Comparison of ENCODE assay signal across 1 cellular context in the genomic region with DNA sequence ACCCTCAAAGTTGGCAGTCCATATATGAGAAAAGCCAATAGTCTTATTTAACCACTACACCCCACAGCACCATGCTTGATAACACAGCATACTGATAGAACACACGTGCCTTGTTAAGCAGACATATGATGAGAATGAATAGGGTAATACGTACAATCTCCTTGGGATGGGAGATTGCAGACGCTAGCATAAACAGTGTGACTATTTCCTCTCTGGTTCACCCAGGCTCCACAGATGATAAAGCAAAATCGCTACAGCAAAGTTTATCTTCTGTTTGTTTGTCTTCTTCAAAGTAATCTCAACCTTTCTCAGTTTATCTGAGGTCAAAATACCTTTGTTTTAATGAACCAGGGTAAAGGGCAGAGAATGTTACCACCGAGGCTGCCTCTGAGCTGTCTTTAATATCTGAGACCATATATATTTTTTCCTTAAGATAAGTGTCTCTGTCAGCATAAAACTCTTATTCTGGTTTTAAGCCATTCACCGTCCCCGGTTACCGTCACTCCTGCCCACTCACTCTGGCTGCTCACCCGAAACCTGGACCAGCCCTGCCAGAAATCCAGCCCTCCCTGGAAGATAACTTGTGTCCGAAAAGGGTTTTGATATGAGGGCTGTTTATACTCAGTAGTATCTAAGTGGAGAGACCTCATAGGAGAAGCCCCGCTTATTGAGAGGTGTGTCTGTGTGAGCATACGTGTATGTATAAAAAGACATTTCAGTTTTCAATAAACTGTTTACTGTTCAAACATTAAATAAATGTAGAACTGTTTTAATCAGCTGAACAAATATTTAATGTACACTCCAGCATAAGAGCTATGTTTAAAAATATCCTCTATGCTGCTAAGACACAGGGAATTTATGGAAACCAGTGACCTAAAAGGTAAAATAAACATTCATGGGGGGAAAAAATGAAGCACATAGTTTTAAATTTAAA.
TF ChIP-seq lines count a peak whose summit lies in the region.

No MANE protein-coding gene starts in this region.

TF ChIP-seq in HepG2, 621 proteins besides CTCF, POLR2A, EP300 and RAD21 (continued from another document and continues in another):
- TF ChIP-seq HMG20A (CRISPR knock-in tag; IDR thresholded peaks at IDR 0.05; ENCODE audit: borderline replicate concordance) (peak; percentile 73; the same call in 1 of the 2 replicates), RARA (CRISPR knock-in tag; IDR thresholded peaks at IDR 0.05) (peak; percentile 85), ZNF766 (CRISPR knock-in tag; IDR thresholded peaks at IDR 0.05; ENCODE audit: borderline replicate concordance) (no peak), ZFP82 (CRISPR knock-in tag; IDR thresholded peaks at IDR 0.05; ENCODE audit: borderline replicate concordance) (no peak), ZNF878 (CRISPR knock-in tag; IDR thresholded peaks at IDR 0.05) (no peak), ATF7 (IDR thresholded peaks at IDR 0.05) (no peak), ATF7 (CRISPR knock-in tag; IDR thresholded peaks at IDR 0.05) (no peak), ZNF713 (CRISPR knock-in tag; IDR thresholded peaks at IDR 0.05) (no peak), TCF7 (IDR thresholded peaks at IDR 0.05; ENCODE audit: low read depth) (peak; percentile 68), PCBP1 (IDR thresholded peaks at IDR 0.05; ENCODE audit: borderline replicate concordance, low read depth, low read length) (no peak), XBP1 (CRISPR knock-in tag; IDR thresholded peaks at IDR 0.05) (no peak), FOXC1 (CRISPR knock-in tag; IDR thresholded peaks at IDR 0.05; ENCODE audit: borderline replicate concordance) (no peak), PPARG (CRISPR knock-in tag; conservative IDR thresholded peaks at IDR 0.05) (peak; percentile 99), NCOA2 (CRISPR knock-in tag; IDR thresholded peaks at IDR 0.05) (peak; percentile 85), GTF2F1 (IDR thresholded peaks at IDR 0.05; ENCODE audit: low read length) (no peak), NRL (CRISPR knock-in tag; IDR thresholded peaks at IDR 0.05; ENCODE audit: borderline replicate concordance) (no peak), ETV6 (CRISPR knock-in tag; conservative IDR thresholded peaks at IDR 0.05) (no peak), HOXA3 (CRISPR knock-in tag; IDR thresholded peaks at IDR 0.05) (0 out of 2 replicates have a peak, but pooled peaks have one; percentile 24), SOX6 (IDR thresholded peaks at IDR 0.05) (no peak), SOX6 (CRISPR knock-in tag; IDR thresholded peaks at IDR 0.05) (peak; percentile 87)
- TF ChIP-seq, protein P1, sequence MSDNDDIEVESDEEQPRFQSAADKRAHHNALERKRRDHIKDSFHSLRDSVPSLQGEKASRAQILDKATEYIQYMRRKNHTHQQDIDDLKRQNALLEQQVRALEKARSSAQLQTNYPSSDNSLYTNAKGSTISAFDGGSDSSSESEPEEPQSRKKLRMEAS (IDR thresholded peaks at IDR 0.05): no peak
- TF ChIP-seq, protein P2, sequence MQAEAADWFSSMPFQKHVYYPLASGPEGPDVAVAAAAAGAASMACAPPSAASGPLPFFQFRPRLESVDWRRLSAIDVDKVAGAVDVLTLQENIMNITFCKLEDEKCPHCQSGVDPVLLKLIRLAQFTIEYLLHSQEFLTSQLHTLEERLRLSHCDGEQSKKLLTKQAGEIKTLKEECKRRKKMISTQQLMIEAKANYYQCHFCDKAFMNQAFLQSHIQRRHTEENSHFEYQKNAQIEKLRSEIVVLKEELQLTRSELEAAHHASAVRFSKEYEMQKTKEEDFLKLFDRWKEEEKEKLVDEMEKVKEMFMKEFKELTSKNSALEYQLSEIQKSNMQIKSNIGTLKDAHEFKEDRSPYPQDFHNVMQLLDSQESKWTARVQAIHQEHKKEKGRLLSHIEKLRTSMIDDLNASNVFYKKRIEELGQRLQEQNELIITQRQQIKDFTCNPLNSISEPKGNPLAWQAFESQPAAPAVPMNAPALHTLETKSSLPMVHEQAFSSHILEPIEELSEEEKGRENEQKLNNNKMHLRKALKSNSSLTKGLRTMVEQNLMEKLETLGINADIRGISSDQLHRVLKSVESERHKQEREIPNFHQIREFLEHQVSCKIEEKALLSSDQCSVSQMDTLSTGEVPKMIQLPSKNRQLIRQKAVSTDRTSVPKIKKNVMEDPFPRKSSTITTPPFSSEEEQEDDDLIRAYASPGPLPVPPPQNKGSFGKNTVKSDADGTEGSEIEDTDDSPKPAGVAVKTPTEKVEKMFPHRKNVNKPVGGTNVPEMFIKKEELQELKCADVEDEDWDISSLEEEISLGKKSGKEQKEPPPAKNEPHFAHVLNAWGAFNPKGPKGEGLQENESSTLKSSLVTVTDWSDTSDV (CRISPR knock-in tag; IDR thresholded peaks at IDR 0.05): no peak
- TF ChIP-seq, protein P3, sequence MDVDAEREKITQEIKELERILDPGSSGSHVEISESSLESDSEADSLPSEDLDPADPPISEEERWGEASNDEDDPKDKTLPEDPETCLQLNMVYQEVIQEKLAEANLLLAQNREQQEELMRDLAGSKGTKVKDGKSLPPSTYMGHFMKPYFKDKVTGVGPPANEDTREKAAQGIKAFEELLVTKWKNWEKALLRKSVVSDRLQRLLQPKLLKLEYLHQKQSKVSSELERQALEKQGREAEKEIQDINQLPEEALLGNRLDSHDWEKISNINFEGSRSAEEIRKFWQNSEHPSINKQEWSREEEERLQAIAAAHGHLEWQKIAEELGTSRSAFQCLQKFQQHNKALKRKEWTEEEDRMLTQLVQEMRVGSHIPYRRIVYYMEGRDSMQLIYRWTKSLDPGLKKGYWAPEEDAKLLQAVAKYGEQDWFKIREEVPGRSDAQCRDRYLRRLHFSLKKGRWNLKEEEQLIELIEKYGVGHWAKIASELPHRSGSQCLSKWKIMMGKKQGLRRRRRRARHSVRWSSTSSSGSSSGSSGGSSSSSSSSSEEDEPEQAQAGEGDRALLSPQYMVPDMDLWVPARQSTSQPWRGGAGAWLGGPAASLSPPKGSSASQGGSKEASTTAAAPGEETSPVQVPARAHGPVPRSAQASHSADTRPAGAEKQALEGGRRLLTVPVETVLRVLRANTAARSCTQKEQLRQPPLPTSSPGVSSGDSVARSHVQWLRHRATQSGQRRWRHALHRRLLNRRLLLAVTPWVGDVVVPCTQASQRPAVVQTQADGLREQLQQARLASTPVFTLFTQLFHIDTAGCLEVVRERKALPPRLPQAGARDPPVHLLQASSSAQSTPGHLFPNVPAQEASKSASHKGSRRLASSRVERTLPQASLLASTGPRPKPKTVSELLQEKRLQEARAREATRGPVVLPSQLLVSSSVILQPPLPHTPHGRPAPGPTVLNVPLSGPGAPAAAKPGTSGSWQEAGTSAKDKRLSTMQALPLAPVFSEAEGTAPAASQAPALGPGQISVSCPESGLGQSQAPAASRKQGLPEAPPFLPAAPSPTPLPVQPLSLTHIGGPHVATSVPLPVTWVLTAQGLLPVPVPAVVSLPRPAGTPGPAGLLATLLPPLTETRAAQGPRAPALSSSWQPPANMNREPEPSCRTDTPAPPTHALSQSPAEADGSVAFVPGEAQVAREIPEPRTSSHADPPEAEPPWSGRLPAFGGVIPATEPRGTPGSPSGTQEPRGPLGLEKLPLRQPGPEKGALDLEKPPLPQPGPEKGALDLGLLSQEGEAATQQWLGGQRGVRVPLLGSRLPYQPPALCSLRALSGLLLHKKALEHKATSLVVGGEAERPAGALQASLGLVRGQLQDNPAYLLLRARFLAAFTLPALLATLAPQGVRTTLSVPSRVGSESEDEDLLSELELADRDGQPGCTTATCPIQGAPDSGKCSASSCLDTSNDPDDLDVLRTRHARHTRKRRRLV (CRISPR knock-in tag; IDR thresholded peaks at IDR 0.05): no peak
- TF ChIP-seq, protein P4, sequence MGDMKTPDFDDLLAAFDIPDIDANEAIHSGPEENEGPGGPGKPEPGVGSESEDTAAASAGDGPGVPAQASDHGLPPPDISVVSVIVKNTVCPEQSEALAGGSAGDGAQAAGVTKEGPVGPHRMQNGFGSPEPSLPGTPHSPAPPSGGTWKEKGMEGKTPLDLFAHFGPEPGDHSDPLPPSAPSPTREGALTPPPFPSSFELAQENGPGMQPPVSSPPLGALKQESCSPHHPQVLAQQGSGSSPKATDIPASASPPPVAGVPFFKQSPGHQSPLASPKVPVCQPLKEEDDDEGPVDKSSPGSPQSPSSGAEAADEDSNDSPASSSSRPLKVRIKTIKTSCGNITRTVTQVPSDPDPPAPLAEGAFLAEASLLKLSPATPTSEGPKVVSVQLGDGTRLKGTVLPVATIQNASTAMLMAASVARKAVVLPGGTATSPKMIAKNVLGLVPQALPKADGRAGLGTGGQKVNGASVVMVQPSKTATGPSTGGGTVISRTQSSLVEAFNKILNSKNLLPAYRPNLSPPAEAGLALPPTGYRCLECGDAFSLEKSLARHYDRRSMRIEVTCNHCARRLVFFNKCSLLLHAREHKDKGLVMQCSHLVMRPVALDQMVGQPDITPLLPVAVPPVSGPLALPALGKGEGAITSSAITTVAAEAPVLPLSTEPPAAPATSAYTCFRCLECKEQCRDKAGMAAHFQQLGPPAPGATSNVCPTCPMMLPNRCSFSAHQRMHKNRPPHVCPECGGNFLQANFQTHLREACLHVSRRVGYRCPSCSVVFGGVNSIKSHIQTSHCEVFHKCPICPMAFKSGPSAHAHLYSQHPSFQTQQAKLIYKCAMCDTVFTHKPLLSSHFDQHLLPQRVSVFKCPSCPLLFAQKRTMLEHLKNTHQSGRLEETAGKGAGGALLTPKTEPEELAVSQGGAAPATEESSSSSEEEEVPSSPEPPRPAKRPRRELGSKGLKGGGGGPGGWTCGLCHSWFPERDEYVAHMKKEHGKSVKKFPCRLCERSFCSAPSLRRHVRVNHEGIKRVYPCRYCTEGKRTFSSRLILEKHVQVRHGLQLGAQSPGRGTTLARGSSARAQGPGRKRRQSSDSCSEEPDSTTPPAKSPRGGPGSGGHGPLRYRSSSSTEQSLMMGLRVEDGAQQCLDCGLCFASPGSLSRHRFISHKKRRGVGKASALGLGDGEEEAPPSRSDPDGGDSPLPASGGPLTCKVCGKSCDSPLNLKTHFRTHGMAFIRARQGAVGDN (CRISPR knock-in tag; IDR thresholded peaks at IDR 0.05): no peak
- TF ChIP-seq, protein P5, sequence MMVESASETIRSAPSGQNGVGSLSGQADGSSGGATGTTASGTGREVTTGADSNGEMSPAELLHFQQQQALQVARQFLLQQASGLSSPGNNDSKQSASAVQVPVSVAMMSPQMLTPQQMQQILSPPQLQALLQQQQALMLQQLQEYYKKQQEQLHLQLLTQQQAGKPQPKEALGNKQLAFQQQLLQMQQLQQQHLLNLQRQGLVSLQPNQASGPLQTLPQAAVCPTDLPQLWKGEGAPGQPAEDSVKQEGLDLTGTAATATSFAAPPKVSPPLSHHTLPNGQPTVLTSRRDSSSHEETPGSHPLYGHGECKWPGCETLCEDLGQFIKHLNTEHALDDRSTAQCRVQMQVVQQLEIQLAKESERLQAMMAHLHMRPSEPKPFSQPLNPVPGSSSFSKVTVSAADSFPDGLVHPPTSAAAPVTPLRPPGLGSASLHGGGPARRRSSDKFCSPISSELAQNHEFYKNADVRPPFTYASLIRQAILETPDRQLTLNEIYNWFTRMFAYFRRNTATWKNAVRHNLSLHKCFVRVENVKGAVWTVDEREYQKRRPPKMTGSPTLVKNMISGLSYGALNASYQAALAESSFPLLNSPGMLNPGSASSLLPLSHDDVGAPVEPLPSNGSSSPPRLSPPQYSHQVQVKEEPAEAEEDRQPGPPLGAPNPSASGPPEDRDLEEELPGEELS (CRISPR knock-in tag; IDR thresholded peaks at IDR 0.05): peak; percentile 89
- TF ChIP-seq, protein P6, sequence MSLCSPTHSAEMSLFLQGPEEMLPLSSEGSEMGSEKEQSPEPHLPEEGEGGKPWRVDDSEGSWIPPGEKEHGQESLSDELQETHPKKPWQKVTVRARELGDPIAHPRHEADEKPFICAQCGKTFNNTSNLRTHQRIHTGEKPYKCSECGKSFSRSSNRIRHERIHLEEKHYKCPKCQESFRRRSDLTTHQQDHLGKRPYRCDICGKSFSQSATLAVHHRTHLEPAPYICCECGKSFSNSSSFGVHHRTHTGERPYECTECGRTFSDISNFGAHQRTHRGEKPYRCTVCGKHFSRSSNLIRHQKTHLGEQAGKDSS (CRISPR knock-in tag; IDR thresholded peaks at IDR 0.05; ENCODE audit: borderline replicate concordance, low read depth): no peak
- TF ChIP-seq, protein P7, sequence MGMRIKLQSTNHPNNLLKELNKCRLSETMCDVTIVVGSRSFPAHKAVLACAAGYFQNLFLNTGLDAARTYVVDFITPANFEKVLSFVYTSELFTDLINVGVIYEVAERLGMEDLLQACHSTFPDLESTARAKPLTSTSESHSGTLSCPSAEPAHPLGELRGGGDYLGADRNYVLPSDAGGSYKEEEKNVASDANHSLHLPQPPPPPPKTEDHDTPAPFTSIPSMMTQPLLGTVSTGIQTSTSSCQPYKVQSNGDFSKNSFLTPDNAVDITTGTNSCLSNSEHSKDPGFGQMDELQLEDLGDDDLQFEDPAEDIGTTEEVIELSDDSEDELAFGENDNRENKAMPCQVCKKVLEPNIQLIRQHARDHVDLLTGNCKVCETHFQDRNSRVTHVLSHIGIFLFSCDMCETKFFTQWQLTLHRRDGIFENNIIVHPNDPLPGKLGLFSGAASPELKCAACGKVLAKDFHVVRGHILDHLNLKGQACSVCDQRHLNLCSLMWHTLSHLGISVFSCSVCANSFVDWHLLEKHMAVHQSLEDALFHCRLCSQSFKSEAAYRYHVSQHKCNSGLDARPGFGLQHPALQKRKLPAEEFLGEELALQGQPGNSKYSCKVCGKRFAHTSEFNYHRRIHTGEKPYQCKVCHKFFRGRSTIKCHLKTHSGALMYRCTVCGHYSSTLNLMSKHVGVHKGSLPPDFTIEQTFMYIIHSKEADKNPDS (CRISPR knock-in tag; IDR thresholded peaks at IDR 0.05): no peak
- TF ChIP-seq, protein P8, sequence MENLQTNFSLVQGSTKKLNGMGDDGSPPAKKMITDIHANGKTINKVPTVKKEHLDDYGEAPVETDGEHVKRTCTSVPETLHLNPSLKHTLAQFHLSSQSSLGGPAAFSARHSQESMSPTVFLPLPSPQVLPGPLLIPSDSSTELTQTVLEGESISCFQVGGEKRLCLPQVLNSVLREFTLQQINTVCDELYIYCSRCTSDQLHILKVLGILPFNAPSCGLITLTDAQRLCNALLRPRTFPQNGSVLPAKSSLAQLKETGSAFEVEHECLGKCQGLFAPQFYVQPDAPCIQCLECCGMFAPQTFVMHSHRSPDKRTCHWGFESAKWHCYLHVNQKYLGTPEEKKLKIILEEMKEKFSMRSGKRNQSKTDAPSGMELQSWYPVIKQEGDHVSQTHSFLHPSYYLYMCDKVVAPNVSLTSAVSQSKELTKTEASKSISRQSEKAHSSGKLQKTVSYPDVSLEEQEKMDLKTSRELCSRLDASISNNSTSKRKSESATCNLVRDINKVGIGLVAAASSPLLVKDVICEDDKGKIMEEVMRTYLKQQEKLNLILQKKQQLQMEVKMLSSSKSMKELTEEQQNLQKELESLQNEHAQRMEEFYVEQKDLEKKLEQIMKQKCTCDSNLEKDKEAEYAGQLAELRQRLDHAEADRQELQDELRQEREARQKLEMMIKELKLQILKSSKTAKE (CRISPR knock-in tag; IDR thresholded peaks at IDR 0.05; ENCODE audit: borderline replicate concordance): no peak
